In genomic region chr16:30802971-30803370, GRCh38 we compare ENCODE assay signal across 1 cellular context.
TF ChIP-seq lines count a peak whose summit lies in the region.

No MANE protein-coding gene starts in this region.

TF ChIP-seq in HepG2, 621 proteins besides CTCF, POLR2A, EP300 and RAD21:
- no peak for TF ChIP-seq YEATS4 (CRISPR knock-in tag; IDR thresholded peaks at IDR 0.05; ENCODE audit: borderline replicate concordance)
- no peak for TF ChIP-seq NFRKB (IDR thresholded peaks at IDR 0.05)
- TF ChIP-seq NBN (conservative IDR thresholded peaks at IDR 0.05): no peak
- TF ChIP-seq THYN1 (CRISPR knock-in tag; IDR thresholded peaks at IDR 0.05; ENCODE audit: borderline replicate concordance, low read depth): no peak
- no peak for TF ChIP-seq SOX6 (IDR thresholded peaks at IDR 0.05)
- no peak for TF ChIP-seq SOX6 (CRISPR knock-in tag; IDR thresholded peaks at IDR 0.05)
- no peak for TF ChIP-seq ZFP90 (CRISPR knock-in tag; IDR thresholded peaks at IDR 0.05; ENCODE audit: borderline replicate concordance)
- no peak for TF ChIP-seq ZNF34 (CRISPR knock-in tag; IDR thresholded peaks at IDR 0.05; ENCODE audit: borderline replicate concordance)
- TF ChIP-seq, protein P1, sequence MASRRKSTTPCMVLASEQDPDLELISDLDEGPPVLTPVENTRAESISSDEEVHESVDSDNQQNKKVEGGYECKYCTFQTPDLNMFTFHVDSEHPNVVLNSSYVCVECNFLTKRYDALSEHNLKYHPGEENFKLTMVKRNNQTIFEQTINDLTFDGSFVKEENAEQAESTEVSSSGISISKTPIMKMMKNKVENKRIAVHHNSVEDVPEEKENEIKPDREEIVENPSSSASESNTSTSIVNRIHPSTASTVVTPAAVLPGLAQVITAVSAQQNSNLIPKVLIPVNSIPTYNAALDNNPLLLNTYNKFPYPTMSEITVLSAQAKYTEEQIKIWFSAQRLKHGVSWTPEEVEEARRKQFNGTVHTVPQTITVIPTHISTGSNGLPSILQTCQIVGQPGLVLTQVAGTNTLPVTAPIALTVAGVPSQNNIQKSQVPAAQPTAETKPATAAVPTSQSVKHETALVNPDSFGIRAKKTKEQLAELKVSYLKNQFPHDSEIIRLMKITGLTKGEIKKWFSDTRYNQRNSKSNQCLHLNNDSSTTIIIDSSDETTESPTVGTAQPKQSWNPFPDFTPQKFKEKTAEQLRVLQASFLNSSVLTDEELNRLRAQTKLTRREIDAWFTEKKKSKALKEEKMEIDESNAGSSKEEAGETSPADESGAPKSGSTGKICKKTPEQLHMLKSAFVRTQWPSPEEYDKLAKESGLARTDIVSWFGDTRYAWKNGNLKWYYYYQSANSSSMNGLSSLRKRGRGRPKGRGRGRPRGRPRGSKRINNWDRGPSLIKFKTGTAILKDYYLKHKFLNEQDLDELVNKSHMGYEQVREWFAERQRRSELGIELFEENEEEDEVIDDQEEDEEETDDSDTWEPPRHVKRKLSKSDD (CRISPR knock-in tag; IDR thresholded peaks at IDR 0.05; ENCODE audit: low read depth): no peak
- TF ChIP-seq NR2C2 (CRISPR knock-in tag; IDR thresholded peaks at IDR 0.05; ENCODE audit: borderline replicate concordance): no peak
- TF ChIP-seq ZNF543 (CRISPR knock-in tag; IDR thresholded peaks at IDR 0.05): no peak
- TF ChIP-seq LBX2 (CRISPR knock-in tag; IDR thresholded peaks at IDR 0.05; ENCODE audit: borderline replicate concordance): no peak
- TF ChIP-seq, protein P2, sequence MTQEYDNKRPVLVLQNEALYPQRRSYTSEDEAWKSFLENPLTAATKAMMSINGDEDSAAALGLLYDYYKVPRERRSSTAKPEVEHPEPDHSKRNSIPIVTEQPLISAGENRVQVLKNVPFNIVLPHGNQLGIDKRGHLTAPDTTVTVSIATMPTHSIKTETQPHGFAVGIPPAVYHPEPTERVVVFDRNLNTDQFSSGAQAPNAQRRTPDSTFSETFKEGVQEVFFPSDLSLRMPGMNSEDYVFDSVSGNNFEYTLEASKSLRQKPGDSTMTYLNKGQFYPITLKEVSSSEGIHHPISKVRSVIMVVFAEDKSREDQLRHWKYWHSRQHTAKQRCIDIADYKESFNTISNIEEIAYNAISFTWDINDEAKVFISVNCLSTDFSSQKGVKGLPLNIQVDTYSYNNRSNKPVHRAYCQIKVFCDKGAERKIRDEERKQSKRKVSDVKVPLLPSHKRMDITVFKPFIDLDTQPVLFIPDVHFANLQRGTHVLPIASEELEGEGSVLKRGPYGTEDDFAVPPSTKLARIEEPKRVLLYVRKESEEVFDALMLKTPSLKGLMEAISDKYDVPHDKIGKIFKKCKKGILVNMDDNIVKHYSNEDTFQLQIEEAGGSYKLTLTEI (CRISPR knock-in tag; conservative IDR thresholded peaks at IDR 0.05): no peak
- no peak for TF ChIP-seq ARID5B (CRISPR knock-in tag; IDR thresholded peaks at IDR 0.05)
- no peak for TF ChIP-seq KIAA2018 (CRISPR knock-in tag; IDR thresholded peaks at IDR 0.05; ENCODE audit: borderline replicate concordance)
- TF ChIP-seq, protein P3, sequence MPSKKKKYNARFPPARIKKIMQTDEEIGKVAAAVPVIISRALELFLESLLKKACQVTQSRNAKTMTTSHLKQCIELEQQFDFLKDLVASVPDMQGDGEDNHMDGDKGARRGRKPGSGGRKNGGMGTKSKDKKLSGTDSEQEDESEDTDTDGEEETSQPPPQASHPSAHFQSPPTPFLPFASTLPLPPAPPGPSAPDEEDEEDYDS (CRISPR knock-in tag; IDR thresholded peaks at IDR 0.05): no peak
